In the genomic region with DNA sequence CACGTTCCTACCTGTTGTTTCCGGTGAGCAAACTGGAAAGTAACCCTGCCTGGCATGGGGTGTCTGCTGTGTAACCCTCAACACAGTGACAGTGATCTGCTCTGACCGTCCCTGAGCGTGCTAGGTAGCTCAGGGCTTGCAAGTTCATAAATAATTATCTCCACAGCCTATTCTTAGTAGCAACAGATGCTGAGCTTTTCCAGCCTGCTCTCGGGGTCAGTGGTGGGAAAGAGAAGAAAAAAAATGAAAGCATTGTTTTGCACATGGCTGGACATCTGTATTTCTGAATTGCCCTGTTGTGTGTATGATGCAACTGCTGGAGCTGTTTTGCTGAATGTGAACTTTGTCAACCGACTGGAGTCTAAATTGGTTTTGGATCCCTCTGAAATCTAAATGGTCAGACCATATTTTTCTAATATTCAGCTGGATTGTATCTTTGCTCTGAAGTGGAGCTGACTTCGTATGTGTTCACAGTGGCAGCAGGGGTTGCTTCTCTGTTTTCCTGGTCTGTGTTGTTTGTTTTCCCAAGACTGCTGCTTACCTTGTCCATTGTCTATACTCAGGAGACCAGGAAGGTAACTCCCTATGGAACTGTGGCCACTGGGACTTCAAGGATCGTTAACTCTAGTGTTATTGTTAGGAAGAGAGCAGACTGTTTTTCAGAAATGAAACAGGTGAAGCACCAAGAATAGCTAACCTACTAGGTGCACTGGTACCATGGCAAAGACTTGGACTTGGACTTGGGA, we compare ENCODE assay signal across 12 cellular contexts. TPM values are rescaled to one million over a fixed set of nuclear protein-coding genes. Genes with fewer than 3 reads are reported as not detected.
DNase-seq lines count a peak whose midpoint lies in the region; ATAC-seq and TF ChIP-seq lines count a peak whose summit lies in the region.
"Had no signal": no experiment of that assay in that cellular context is flagged by ENCODE, and none has a peak within 500 bp of the region (broad histone marks: within the 10 kb centered on the region; RNA-seq: fewer than 3 reads in every experiment).

No MANE protein-coding gene starts in this region.

- no peak overlapping the region for H3K4me3 ChIP-seq in fibroblast of pulmonary artery (replicated peaks; ENCODE audit: low read depth, low read length)
- no peak overlapping the region for H3K4me3 ChIP-seq in neuronal stem cell (ENCODE audit: low read length in 2 of 2)

- H3K27ac Mint-ChIP-seq in activated CD8-positive, alpha-beta T cell treated with anti-CD3 and anti-CD28 coated beads for 36 hours, result no peak overlapping the region
- H3K27ac Mint-ChIP-seq: activated naive CD4-positive, alpha-beta T cell treated with anti-CD3 and anti-CD28 coated beads, Interleukin-2, amount 50 U/mL, for 72 hours; CD14-positive monocyte had no signal

- H3K4me3 Mint-ChIP-seq in activated CD8-positive, alpha-beta T cell treated with anti-CD3 and anti-CD28 coated beads for 36 hours, result no peak overlapping the region

- no peaks in the 10 kb centered on the region for H3K9me3 ChIP-seq in neuronal stem cell (replicated peaks in 1 of 2; ENCODE audit: control insufficient read depth in 2 of 2, insufficient read depth in 1 of 2, low read depth in 1 of 2, low read length in 2 of 2)

- H3K4me1 Mint-ChIP-seq in activated CD8-positive, alpha-beta T cell treated with anti-CD3 and anti-CD28 coated beads for 36 hours (ENCODE audit: low read depth), result peaks cover 7% of the 10 kb centered on the region

- no peak overlapping the region for H2BK15ac ChIP-seq in neuronal stem cell (ENCODE audit: low read length)

- CTCF ChIA-PET in activated CD8-positive, alpha-beta T cell treated with anti-CD3 and anti-CD28 coated beads for 36 hours (lab: Charles Lee), result no interaction called here

- no peak overlapping the region for H2AK5ac ChIP-seq in neuronal stem cell (ENCODE audit: low read depth, low read length)

- H2AFZ ChIP-seq in neuronal stem cell (ENCODE audit: low read length), result no peak overlapping the region

- no peaks in the 10 kb centered on the region for H3K27me3 ChIP-seq in neuronal stem cell (ENCODE audit: control insufficient read depth in 3 of 3, insufficient read depth in 3 of 3, low read depth in 1 of 3, low read length in 3 of 3)

- H3K9me3 Mint-ChIP-seq in activated CD8-positive, alpha-beta T cell treated with anti-CD3 and anti-CD28 coated beads for 36 hours, result no peaks in the 10 kb centered on the region
- H3K9me3 Mint-ChIP-seq: activated naive CD4-positive, alpha-beta T cell treated with anti-CD3 and anti-CD28 coated beads, Interleukin-2, amount 50 U/mL, for 72 hours; CD14-positive monocyte had no signal

- H3K79me1 ChIP-seq in neuronal stem cell (ENCODE audit: low read depth, low read length), result no peaks in the 10 kb centered on the region

- ATAC-seq in activated CD8-positive, alpha-beta T cell treated with anti-CD3 and anti-CD28 coated beads for 36 hours, result no peak
- ATAC-seq: activated naive CD4-positive, alpha-beta T cell treated with anti-CD3 and anti-CD28 coated beads, Interleukin-2, amount 50 U/mL, for 72 hours had no signal

- peaks cover 2 to 15% of the 10 kb centered on the region in 2 donors for H3K4me1 ChIP-seq in neuronal stem cell (ENCODE audit: control insufficient read depth in 2 of 2, insufficient read depth in 1 of 2, low read depth in 1 of 2, low read length in 2 of 2)

- H3K4me2 ChIP-seq in neuronal stem cell (ENCODE audit: insufficient read depth, low read length, poor library complexity, severe bottlenecking), result no peak overlapping the region

- H3K27ac ChIP-seq in neuronal stem cell (replicated peaks; ENCODE audit: low read length), result no peak overlapping the region

- H3K18ac ChIP-seq in neuronal stem cell (ENCODE audit: low read length), result peak overlapping the region; percentile 63

- intact Hi-C loops in activated CD8-positive, alpha-beta T cell treated with anti-CD3 and anti-CD28 coated beads for 36 hours (cut with micrococcal nuclease), result no loop called here

- H4K8ac ChIP-seq in neuronal stem cell (ENCODE audit: low read depth, low read length), result no peak overlapping the region

- no peak overlapping the region for H2BK120ac ChIP-seq in neuronal stem cell (ENCODE audit: low read depth, low read length)

- TF ChIP-seq CTCF in fibroblast of pulmonary artery (IDR thresholded peaks at IDR 0.05; ENCODE audit: low read length, missing control alignments), result no peak
- no peak for TF ChIP-seq CTCF in activated CD8-positive, alpha-beta T cell treated with anti-CD3 and anti-CD28 coated beads for 36 hours (IDR thresholded peaks at IDR 0.05)

- H3K36me3 Mint-ChIP-seq in activated CD8-positive, alpha-beta T cell treated with anti-CD3 and anti-CD28 coated beads for 36 hours (ENCODE audit: low read depth), result no peaks in the 10 kb centered on the region
- H3K36me3 Mint-ChIP-seq: CD14-positive monocyte had no signal

- no peak overlapping the region for H3K23ac ChIP-seq in neuronal stem cell (ENCODE audit: low read depth, low read length, poor library complexity)

- no CpG with 5 or more reads among the region's 8 CpGs for WGBS in neuronal stem cell (ENCODE audit: extremely low coverage in 2 of 2, insufficient read length in 2 of 2, insufficient replicate concordance in 1 of 2), 2 donors

- no peak overlapping the region for H4K91ac ChIP-seq in neuronal stem cell (ENCODE audit: low read depth, low read length, poor library complexity)

- peaks cover 30% of the 10 kb centered on the region for H3K27me3 Mint-ChIP-seq in activated CD8-positive, alpha-beta T cell treated with anti-CD3 and anti-CD28 coated beads for 36 hours

- peak; percentile 85 for DNase-seq in COLO829 (ENCODE audit: low spot score)
- peak; percentile 31 for DNase-seq in NCI-H774 (lab: John Stamatoyannopoulos, UW)
- peak; percentile 80 for DNase-seq in fibroblast of pulmonary artery (ENCODE audit: low read depth)
- no peak for DNase-seq in neuronal stem cell (ENCODE audit: low spot score)
- no peak for DNase-seq in AML-193 (lab: John Stamatoyannopoulos, UW)
- DNase-seq in SKM-1 treated with dmso at 0.1 percent for 144 hours (lab: John Stamatoyannopoulos, UW; ENCODE audit: unreplicated experiment), result no peak
- DNase-seq in NCI-H1930 (lab: John Stamatoyannopoulos, UW), result no peak
- DNase-seq in activated CD8-positive, alpha-beta T cell treated with anti-CD3 and anti-CD28 coated beads for 36 hours, result no peak
- DNase-seq: stimulated activated CD4-positive, alpha-beta T cell treated with anti-CD3 and anti-CD28 coated beads, Interleukin-2, amount 100 ng/mL, for 24 hours; T1000 had no signal

- H2BK12ac ChIP-seq in neuronal stem cell (ENCODE audit: low read length), result no peak overlapping the region

- H3K9ac ChIP-seq in neuronal stem cell (ENCODE audit: low read depth, low read length, poor library complexity), result no peak overlapping the region

- H3K36me3 ChIP-seq in neuronal stem cell (replicated peaks in 1 of 2; ENCODE audit: control insufficient read depth in 2 of 2, insufficient read depth in 2 of 2, low read length in 2 of 2), result no peaks in the 10 kb centered on the region

- POLR2A ChIA-PET in activated CD8-positive, alpha-beta T cell treated with anti-CD3 and anti-CD28 coated beads for 36 hours (lab: Charles Lee), result interaction anchor here (1.0 kb wide), 1 partner anchor 19 kb away, joined by 3 read pairs; no protein-coding TSS in a partner anchor

- no peak overlapping the region for H2BK5ac ChIP-seq in neuronal stem cell (ENCODE audit: low read length)

- H3K14ac ChIP-seq in neuronal stem cell (ENCODE audit: low read length), result no peak overlapping the region

- H3K4ac ChIP-seq in neuronal stem cell (ENCODE audit: low read length), result no peak overlapping the region

RNA-seq across cellular contexts. Expression of gene TGFB2, which starts 27.0 kb away (rescaled TPM):
- polyA plus RNA-seq in neuronal stem cell (2013, experiment 1 of 2), result 1.5 TPM
- 1.5 TPM for polyA plus RNA-seq in neuronal stem cell (2013, experiment 2 of 2)
- not detected for total RNA-seq in activated CD8-positive, alpha-beta T cell treated with anti-CD3 and anti-CD28 coated beads for 36 hours
- polyA plus RNA-seq: CD14-positive monocyte had no signal

Comparison
In these comparisons a context has a peak if more than half of its experiments do, and no peak if none do; other contexts are left out.
1. DNase-seq: peak in COLO829 (single experiment), NCI-H774 (single experiment) and fibroblast of pulmonary artery (single experiment); none in neuronal stem cell (single experiment), AML-193 (0 of 2), SKM-1 treated with dmso at 0.1 percent for 144 hours (single experiment), NCI-H1930 (0 of 2) and activated CD8-positive, alpha-beta T cell treated with anti-CD3 and anti-CD28 coated beads for 36 hours (single experiment).